In genomic region chr1:60988827-60989363, GRCh38 we compare ENCODE assay signal across 24 cellular contexts.
DNase-seq lines count a peak whose midpoint lies in the region; TF ChIP-seq lines count a peak whose summit lies in the region.
"Had no signal": no experiment of that assay in that cellular context is flagged by ENCODE, and none has a peak within 500 bp of the region (broad histone marks: within the 10 kb centered on the region; RNA-seq: fewer than 3 reads in every experiment).

No MANE protein-coding gene starts in this region.

- H3K9me3 ChIP-seq in right atrium auricular region (no peaks in the 10 kb centered on the region), BE2C (no peaks in the 10 kb centered on the region)
- H3K9me3 ChIP-seq: lower lobe of right lung, suprapubic skin had no signal

- H3K27me3 ChIP-seq in right atrium auricular region (no peaks in the 10 kb centered on the region), BE2C (no peaks in the 10 kb centered on the region)
- H3K27me3 ChIP-seq: suprapubic skin had no signal

- H3K27ac Mint-ChIP-seq in chondrocyte (ENCODE audit: unreplicated experiment): peak overlapping the region; percentile 96
- no peak overlapping the region for H3K27ac Mint-ChIP-seq in activated T-helper 2 cell treated with anti-CD3 and anti-CD28 coated beads, Interferon-gamma antibody, Interleukin-2, Interleukin-4, amounts not matched to agents 10 μg/mL and 5 μg/mL and 100 μg/mL, durations not matched to agents 14 hours and 24 hours and 36 hours
- H3K27ac Mint-ChIP-seq: activated naive CD4-positive, alpha-beta T cell treated with anti-CD3 and anti-CD28 coated beads, Interleukin-2, amount 10 ng/mL, durations not matched to agents 7 days and 5 days; activated T-cell treated with anti-CD3 and anti-CD28 coated beads, Interleukin-2, amount 50 U/mL, for 24 hours; progenitor cell of endocrine pancreas; T-cell had no signal

- no peaks in the 10 kb centered on the region for H3K9me3 Mint-ChIP-seq in chondrocyte (ENCODE audit: low read depth)
- no peaks in the 10 kb centered on the region for H3K9me3 Mint-ChIP-seq in activated T-helper 2 cell treated with anti-CD3 and anti-CD28 coated beads, Interferon-gamma antibody, Interleukin-2, Interleukin-4, amounts not matched to agents 10 μg/mL and 5 μg/mL and 100 μg/mL, durations not matched to agents 14 hours and 24 hours and 36 hours
- H3K9me3 Mint-ChIP-seq: activated naive CD4-positive, alpha-beta T cell treated with anti-CD3 and anti-CD28 coated beads, Interleukin-2, amount 10 ng/mL, durations not matched to agents 7 days and 5 days; activated T-cell treated with anti-CD3 and anti-CD28 coated beads, Interleukin-2, amount 50 U/mL, for 24 hours; neural crest cell; T-cell had no signal

- H3K36me3 Mint-ChIP-seq in chondrocyte (ENCODE audit: low read depth): no peaks in the 10 kb centered on the region
- H3K36me3 Mint-ChIP-seq in activated T-helper 2 cell treated with anti-CD3 and anti-CD28 coated beads, Interferon-gamma antibody, Interleukin-2, Interleukin-4, amounts not matched to agents 10 μg/mL and 5 μg/mL and 100 μg/mL, durations not matched to agents 14 hours and 24 hours and 36 hours (ENCODE audit: low read depth): no peaks in the 10 kb centered on the region
- H3K36me3 Mint-ChIP-seq: activated naive CD4-positive, alpha-beta T cell treated with anti-CD3 and anti-CD28 coated beads, Interleukin-2, amount 10 ng/mL, durations not matched to agents 7 days and 5 days; T-cell had no signal

- H3K4me1 ChIP-seq in right atrium auricular region (peaks cover 0 to 36% of the 10 kb centered on the region in 2 donors), BE2C (no peaks in the 10 kb centered on the region)

- DNase-seq in DMS53 treated with DMSO at 0.1 percent for 48 hours (lab: John Stamatoyannopoulos, UW; ENCODE audit: unreplicated experiment) (peak; percentile 42), NCI-H524 treated with DMSO at 0.1 percent for 48 hours (lab: John Stamatoyannopoulos, UW) (peak; percentile 87), chondrocyte (ENCODE audit: low spot score) (no peak), right atrium auricular region (ENCODE audit: low spot score) (no peak), BE2C (no peak), caudate nucleus (lab: John Stamatoyannopoulos, UW) (no peak), DMS79 treated with DMSO at 0.1 percent for 48 hours (lab: John Stamatoyannopoulos, UW) (no peak)
- no peak for DNase-seq in activated T-helper 2 cell treated with anti-CD3 and anti-CD28 coated beads, Interferon-gamma antibody, Interleukin-2, Interleukin-4, amounts not matched to agents 10 μg/mL and 5 μg/mL and 100 μg/mL, durations not matched to agents 14 hours and 24 hours and 36 hours (ENCODE audit: low spot score)
- DNase-seq: activated naive CD4-positive, alpha-beta T cell treated with anti-CD3 and anti-CD28 coated beads, Interleukin-2, amount 10 ng/mL, durations not matched to agents 7 days and 5 days; activated T-cell treated with anti-CD3 and anti-CD28 coated beads, Interleukin-2, amount 50 U/mL, for 24 hours; amygdala; C1 segment of cervical spinal cord; foreskin melanocyte; GDM1; lower lobe of right lung; NCI-H187 treated with DMSO at 0.1 percent for 48 hours; NCI-H345; stimulated activated CD4-positive, alpha-beta T cell treated with anti-CD3 and anti-CD28 coated beads, Interleukin-1b, Interleukin-23, amount 100 ng/mL, for 48 hours; T-cell had no signal

- H3K27ac ChIP-seq in right atrium auricular region (peak overlapping the region; percentile 58 to 75), caudate nucleus (ENCODE audit: low read depth, low read length) (no peak overlapping the region)
- H3K27ac ChIP-seq: KMS-11 had no signal

- no peak overlapping the region for H3K4me3 Mint-ChIP-seq in chondrocyte (ENCODE audit: unreplicated experiment)
- H3K4me3 Mint-ChIP-seq in activated T-helper 2 cell treated with anti-CD3 and anti-CD28 coated beads, Interferon-gamma antibody, Interleukin-2, Interleukin-4, amounts not matched to agents 10 μg/mL and 5 μg/mL and 100 μg/mL, durations not matched to agents 14 hours and 24 hours and 36 hours (ENCODE audit: low read depth): no peak overlapping the region
- H3K4me3 Mint-ChIP-seq: activated naive CD4-positive, alpha-beta T cell treated with anti-CD3 and anti-CD28 coated beads, Interleukin-2, amount 10 ng/mL, durations not matched to agents 7 days and 5 days; activated T-cell treated with anti-CD3 and anti-CD28 coated beads, Interleukin-2, amount 50 U/mL, for 24 hours; neural crest cell; T-cell had no signal

- H3K4me3 ChIP-seq in right atrium auricular region (no peak overlapping the region), BE2C (ENCODE audit: low read depth, low read length) (no peak overlapping the region)
- H3K4me3 ChIP-seq: lower lobe of right lung, skin epidermis, suprapubic skin had no signal

- intact Hi-C loops in activated T-helper 2 cell treated with anti-CD3 and anti-CD28 coated beads, Interferon-gamma antibody, Interleukin-2, Interleukin-4, amounts not matched to agents 10 μg/mL and 5 μg/mL and 100 μg/mL, durations not matched to agents 14 hours and 24 hours and 36 hours (cut with micrococcal nuclease): no loop called here

- H3K36me3 ChIP-seq in right atrium auricular region (no peaks in the 10 kb centered on the region), BE2C (no peaks in the 10 kb centered on the region)
- H3K36me3 ChIP-seq: lower lobe of right lung, suprapubic skin had no signal

- H3K27me3 Mint-ChIP-seq in chondrocyte (ENCODE audit: low read depth): no peaks in the 10 kb centered on the region
- peaks cover 7% of the 10 kb centered on the region for H3K27me3 Mint-ChIP-seq in activated T-helper 2 cell treated with anti-CD3 and anti-CD28 coated beads, Interferon-gamma antibody, Interleukin-2, Interleukin-4, amounts not matched to agents 10 μg/mL and 5 μg/mL and 100 μg/mL, durations not matched to agents 14 hours and 24 hours and 36 hours (ENCODE audit: low read depth)

- H3K4me1 Mint-ChIP-seq in chondrocyte (ENCODE audit: low read depth): peaks cover 57% of the 10 kb centered on the region
- no peaks in the 10 kb centered on the region for H3K4me1 Mint-ChIP-seq in activated T-helper 2 cell treated with anti-CD3 and anti-CD28 coated beads, Interferon-gamma antibody, Interleukin-2, Interleukin-4, amounts not matched to agents 10 μg/mL and 5 μg/mL and 100 μg/mL, durations not matched to agents 14 hours and 24 hours and 36 hours (ENCODE audit: low read depth)
- H3K4me1 Mint-ChIP-seq: activated naive CD4-positive, alpha-beta T cell treated with anti-CD3 and anti-CD28 coated beads, Interleukin-2, amount 10 ng/mL, durations not matched to agents 7 days and 5 days; T-cell had no signal

- TF ChIP-seq CTCF in chondrocyte (IDR thresholded peaks at IDR 0.05): no peak
- no peak for TF ChIP-seq CTCF in right atrium auricular region (IDR thresholded peaks at IDR 0.05)
- no peak for TF ChIP-seq CTCF in BE2C (IDR thresholded peaks at IDR 0.05; ENCODE audit: low read depth, low read length)

Comparison
In these comparisons a context has a peak if more than half of its experiments do, and no peak if none do; other contexts are left out.
1. DNase-seq: peak in DMS53 treated with DMSO at 0.1 percent for 48 hours (single experiment) and NCI-H524 treated with DMSO at 0.1 percent for 48 hours (single experiment); none in chondrocyte (single experiment), right atrium auricular region (single experiment), BE2C (single experiment), caudate nucleus (0 of 61), activated T-helper 2 cell treated with anti-CD3 and anti-CD28 coated beads, Interferon-gamma antibody, Interleukin-2, Interleukin-4, amounts not matched to agents 10 μg/mL and 5 μg/mL and 100 μg/mL, durations not matched to agents 14 hours and 24 hours and 36 hours (single experiment) and DMS79 treated with DMSO at 0.1 percent for 48 hours (single experiment).